Comparison of ENCODE assay signal across 22 cellular contexts in genomic region chr1:224041032-224041431, GRCh38.
"Had no signal": no experiment of that assay in that cellular context is flagged by ENCODE, and none has a peak within 500 bp of the region (broad histone marks: within the 10 kb centered on the region; RNA-seq: fewer than 3 reads in every experiment).

No MANE protein-coding gene starts in this region.

- H3K4me1 Mint-ChIP-seq: stimulated activated effector memory CD8-positive, alpha-beta T cell treated with anti-CD3 and anti-CD28 coated beads, Interleukin-12 subunit alpha, Interleukin-12 subunit beta, amount 100 ng/mL, for 72 hours had no signal

- H3K4me1 ChIP-seq: colonic mucosa, heart left ventricle, neural progenitor cell, pancreas, right lobe of liver, testis, tibial nerve had no signal

- H3K4me3 Mint-ChIP-seq: natural killer cell treated with Interleukin-12 subunit alpha and Interleukin-12 subunit beta and Interleukin-15 and Interleukin-18, amount 100 ng/mL, for 72 hours; neural progenitor cell; stimulated activated effector memory CD8-positive, alpha-beta T cell treated with anti-CD3 and anti-CD28 coated beads, Interleukin-12 subunit alpha, Interleukin-12 subunit beta, amount 100 ng/mL, for 72 hours; stimulated activated naive CD8-positive, alpha-beta T cell treated with anti-CD3 and anti-CD28 coated beads, Interleukin-15, Interleukin-2, amounts not matched to agents 100 ng/mL and 50 ng/mL, for 24 hours had no signal

- H3K27me3 ChIP-seq: colonic mucosa, neural progenitor cell, pancreas, right lobe of liver, testis, tibial nerve had no signal

- H2AFZ ChIP-seq: neural progenitor cell had no signal

- H3K27ac Mint-ChIP-seq: natural killer cell treated with Interleukin-12 subunit alpha and Interleukin-12 subunit beta and Interleukin-15 and Interleukin-18, amount 100 ng/mL, for 72 hours; neural progenitor cell; stimulated activated effector memory CD8-positive, alpha-beta T cell treated with anti-CD3 and anti-CD28 coated beads, Interleukin-12 subunit alpha, Interleukin-12 subunit beta, amount 100 ng/mL, for 72 hours; stimulated activated naive CD8-positive, alpha-beta T cell treated with anti-CD3 and anti-CD28 coated beads, Interleukin-15, Interleukin-2, amounts not matched to agents 100 ng/mL and 50 ng/mL, for 24 hours had no signal

- H3K36me3 Mint-ChIP-seq: natural killer cell treated with Interleukin-12 subunit alpha and Interleukin-12 subunit beta and Interleukin-15 and Interleukin-18, amount 100 ng/mL, for 72 hours; neural progenitor cell; stimulated activated effector memory CD8-positive, alpha-beta T cell treated with anti-CD3 and anti-CD28 coated beads, Interleukin-12 subunit alpha, Interleukin-12 subunit beta, amount 100 ng/mL, for 72 hours had no signal

- H3K9me3 ChIP-seq: colonic mucosa, heart left ventricle, pancreas, right lobe of liver, testis, tibial nerve had no signal

- H3K9ac ChIP-seq: neural progenitor cell had no signal

- H3K9me3 Mint-ChIP-seq: natural killer cell treated with Interleukin-12 subunit alpha and Interleukin-12 subunit beta and Interleukin-15 and Interleukin-18, amount 100 ng/mL, for 72 hours; neural progenitor cell; stimulated activated effector memory CD8-positive, alpha-beta T cell treated with anti-CD3 and anti-CD28 coated beads, Interleukin-12 subunit alpha, Interleukin-12 subunit beta, amount 100 ng/mL, for 72 hours; stimulated activated naive CD8-positive, alpha-beta T cell treated with anti-CD3 and anti-CD28 coated beads, Interleukin-15, Interleukin-2, amounts not matched to agents 100 ng/mL and 50 ng/mL, for 24 hours had no signal

- H3K27ac ChIP-seq: colonic mucosa, heart left ventricle, neural progenitor cell, pancreas, right lobe of liver, testis, tibial nerve had no signal

- H3K4me2 ChIP-seq: neural progenitor cell had no signal

- DNase-seq: colonic mucosa; dermis blood vessel endothelial cell; erythroblast; foreskin melanocyte; heart left ventricle; hippocampal formation; left colon; left ventricle myocardium superior; mesenchymal stem cell; midbrain; nucleus accumbens; pancreas; right lobe of liver; stimulated activated CD4-positive, alpha-beta T cell treated with anti-CD3 and anti-CD28 coated beads, Interleukin-4, amount 100 ng/mL, for 1 hour; stimulated activated CD8-positive, alpha-beta memory T cell treated with anti-CD3 and anti-CD28 coated beads, Interleukin-4, amount 100 ng/mL, for 48 hours; testis had no signal

- H3K4me3 ChIP-seq: colonic mucosa, heart left ventricle, lung, neural progenitor cell, pancreas, right lobe of liver, testis, tibial nerve had no signal

- ATAC-seq: heart left ventricle; left ventricle myocardium superior; natural killer cell treated with Interleukin-12 subunit alpha and Interleukin-12 subunit beta and Interleukin-15 and Interleukin-18, amount 100 ng/mL, for 72 hours; pancreas; stimulated activated effector memory CD8-positive, alpha-beta T cell treated with anti-CD3 and anti-CD28 coated beads, Interleukin-12 subunit alpha, Interleukin-12 subunit beta, amount 100 ng/mL, for 72 hours had no signal

- H3K36me3 ChIP-seq: colonic mucosa, heart left ventricle, neural progenitor cell, pancreas, right lobe of liver, tibial nerve had no signal
